ENCODE assay signal across 22 cellular contexts in genomic region chr10:20492447-20492846, GRCh38.
A peak's percentile ranks its signal among the peaks of the same experiment; 100 is the strongest.
DNase-seq lines count a peak whose midpoint lies in the region; ATAC-seq and TF ChIP-seq lines count a peak whose summit lies in the region.
"Had no signal": no experiment of that assay in that cellular context is flagged by ENCODE, and none has a peak within 500 bp of the region (broad histone marks: within the 10 kb centered on the region; RNA-seq: fewer than 3 reads in every experiment).

No MANE protein-coding gene starts in this region.

- no peak overlapping the region for H3K4me3 ChIP-seq in H7 (ENCODE audit: insufficient read depth, low read depth, low read length)
- no peak overlapping the region for H3K4me3 ChIP-seq in endodermal cell (ENCODE audit: low read length)
- H3K4me3 ChIP-seq in neuronal stem cell (ENCODE audit: low read length in 2 of 2) = no peak overlapping the region
- H3K4me3 ChIP-seq: BLaER1, K562, pancreas, SJSA1, skin epidermis had no signal

- no peak overlapping the region for H3K27ac Mint-ChIP-seq in endodermal cell
- no peak overlapping the region for H3K27ac Mint-ChIP-seq in activated CD4-positive, alpha-beta memory T cell treated with anti-CD3 and anti-CD28 coated beads, Interleukin-2, amount 10 ng/mL, durations not matched to agents 7 days and 5 days
- H3K27ac Mint-ChIP-seq: activated T-helper 2 cell treated with anti-CD3 and anti-CD28 coated beads, Interferon-gamma antibody, Interleukin-2, Interleukin-4, amounts not matched to agents 10 μg/mL and 5 μg/mL and 100 μg/mL, durations not matched to agents 14 hours and 24 hours and 36 hours had no signal

- peak; percentile 79 for TF ChIP-seq CTCF in endodermal cell (conservative IDR thresholded peaks at IDR 0.05)

- no peak overlapping the region for H3K18ac ChIP-seq in neuronal stem cell (ENCODE audit: low read length)

- no peaks in the 10 kb centered on the region for H3K36me3 ChIP-seq in H7 (replicated peaks; ENCODE audit: control insufficient read depth, insufficient read depth, low read length)
- H3K36me3 ChIP-seq in endodermal cell (ENCODE audit: control insufficient read depth, insufficient read depth, low read length) = no peaks in the 10 kb centered on the region
- H3K36me3 ChIP-seq in neuronal stem cell (replicated peaks in 1 of 2; ENCODE audit: control insufficient read depth in 2 of 2, insufficient read depth in 2 of 2, low read length in 2 of 2) = no peaks in the 10 kb centered on the region
- H3K36me3 ChIP-seq: BLaER1, pancreas, SJSA1, WERI-Rb-1 had no signal

- peaks cover 11% of the 10 kb centered on the region for H3K36me3 Mint-ChIP-seq in endodermal cell (ENCODE audit: low read depth)
- no peaks in the 10 kb centered on the region for H3K36me3 Mint-ChIP-seq in activated CD4-positive, alpha-beta memory T cell treated with anti-CD3 and anti-CD28 coated beads, Interleukin-2, amount 10 ng/mL, durations not matched to agents 7 days and 5 days (ENCODE audit: low read depth)

- 69 to 73% methylated on average over 2 of the region's 2 CpGs for WGBS in endodermal cell (ENCODE audit: insufficient coverage in 1 of 2, insufficient read length in 1 of 2), 2 experiments
- WGBS in neuronal stem cell (ENCODE audit: extremely low coverage in 2 of 2, insufficient read length in 2 of 2, insufficient replicate concordance in 1 of 2), 2 donors = no CpG with 5 or more reads among the region's 2 CpGs

- peaks cover 26% of the 10 kb centered on the region for H3K9me3 Mint-ChIP-seq in endodermal cell
- peaks cover 9% of the 10 kb centered on the region for H3K9me3 Mint-ChIP-seq in activated CD4-positive, alpha-beta memory T cell treated with anti-CD3 and anti-CD28 coated beads, Interleukin-2, amount 10 ng/mL, durations not matched to agents 7 days and 5 days

- no peak overlapping the region for H3K14ac ChIP-seq in neuronal stem cell (ENCODE audit: low read length)

- H3K4me2 ChIP-seq in neuronal stem cell (ENCODE audit: insufficient read depth, low read length, poor library complexity, severe bottlenecking) = no peak overlapping the region
- H3K4me2 ChIP-seq: BLaER1 had no signal

- no peak overlapping the region for H2BK12ac ChIP-seq in neuronal stem cell (ENCODE audit: low read length)

- H3K27me3 Mint-ChIP-seq in endodermal cell (ENCODE audit: insufficient read depth) = peaks cover 2% of the 10 kb centered on the region
- H3K27me3 Mint-ChIP-seq in activated CD4-positive, alpha-beta memory T cell treated with anti-CD3 and anti-CD28 coated beads, Interleukin-2, amount 10 ng/mL, durations not matched to agents 7 days and 5 days = no peaks in the 10 kb centered on the region
- H3K27me3 Mint-ChIP-seq: central memory CD8-positive, alpha-beta T cell had no signal

- no peaks in the 10 kb centered on the region for H3K79me1 ChIP-seq in neuronal stem cell (ENCODE audit: low read depth, low read length)

- H3K4me3 Mint-ChIP-seq in endodermal cell = no peak overlapping the region
- no peak overlapping the region for H3K4me3 Mint-ChIP-seq in activated CD4-positive, alpha-beta memory T cell treated with anti-CD3 and anti-CD28 coated beads, Interleukin-2, amount 10 ng/mL, durations not matched to agents 7 days and 5 days
- H3K4me3 Mint-ChIP-seq: central memory CD8-positive, alpha-beta T cell had no signal

- H3K27me3 ChIP-seq in H7 (ENCODE audit: control insufficient read depth, insufficient read depth, low read length) (no peaks in the 10 kb centered on the region), endodermal cell (ENCODE audit: control insufficient read depth, insufficient read depth, low read length, poor library complexity, severe bottlenecking) (peaks cover 19% of the 10 kb centered on the region), neuronal stem cell (ENCODE audit: control insufficient read depth in 3 of 3, insufficient read depth in 3 of 3, low read depth in 1 of 3, low read length in 3 of 3) (no peaks in the 10 kb centered on the region)
- H3K27me3 ChIP-seq: BLaER1, foreskin keratinocyte, pancreas, SJSA1 had no signal

- no peak overlapping the region for H2BK15ac ChIP-seq in neuronal stem cell (ENCODE audit: low read length)

- H2BK5ac ChIP-seq in neuronal stem cell (ENCODE audit: low read length) = no peak overlapping the region

- H2AK5ac ChIP-seq in neuronal stem cell (ENCODE audit: low read depth, low read length) = no peak overlapping the region

- no peak overlapping the region for H3K9ac ChIP-seq in endodermal cell (ENCODE audit: extremely low read depth, low read length, poor library complexity, severe bottlenecking)
- no peak overlapping the region for H3K9ac ChIP-seq in neuronal stem cell (ENCODE audit: low read depth, low read length, poor library complexity)
- H3K9ac ChIP-seq: BLaER1 had no signal

- POLR2A ChIA-PET in activated CD4-positive, alpha-beta memory T cell treated with anti-CD3 and anti-CD28 coated beads, Interleukin-2, amount 10 ng/mL, durations not matched to agents 7 days and 5 days (lab: Charles Lee) = no interaction called here

- peak overlapping the region; percentile 7 for H2AFZ ChIP-seq in neuronal stem cell (ENCODE audit: low read length)

- no peak overlapping the region for H4K91ac ChIP-seq in neuronal stem cell (ENCODE audit: low read depth, low read length, poor library complexity)

- no peak overlapping the region for H2BK120ac ChIP-seq in neuronal stem cell (ENCODE audit: low read depth, low read length)

- peak; percentile 13 for DNase-seq in H7
- peak; percentile 4 for DNase-seq in NCI-H82 treated with DMSO at 0.1 percent for 48 hours (lab: John Stamatoyannopoulos, UW; ENCODE audit: unreplicated experiment)
- no peak for DNase-seq in endodermal cell
- no peak for DNase-seq in neuronal stem cell (ENCODE audit: low spot score)
- DNase-seq in activated CD4-positive, alpha-beta memory T cell treated with anti-CD3 and anti-CD28 coated beads, Interleukin-2, amount 10 ng/mL, durations not matched to agents 7 days and 5 days = no peak
- no peak for DNase-seq in cortex of kidney (lab: John Stamatoyannopoulos, UW)
- no peak for DNase-seq in C1 segment of cervical spinal cord (lab: John Stamatoyannopoulos, UW)
- DNase-seq: activated CD8-positive, alpha-beta memory T cell treated with anti-CD3 and anti-CD28 coated beads for 24 hours; amniotic stem cell; DMS79 treated with DMSO at 0.1 percent for 48 hours; foreskin keratinocyte; left ventricle myocardium superior; NCI-H1105; pancreas; WERI-Rb-1 had no signal

- H3K9me3 ChIP-seq in endodermal cell (ENCODE audit: control insufficient read depth, low read length) = peaks cover 13% of the 10 kb centered on the region
- peaks cover 0 to 3% of the 10 kb centered on the region in 2 donors for H3K9me3 ChIP-seq in neuronal stem cell (replicated peaks in 1 of 2; ENCODE audit: control insufficient read depth in 2 of 2, insufficient read depth in 1 of 2, low read depth in 1 of 2, low read length in 2 of 2)
- H3K9me3 ChIP-seq: BLaER1, pancreas, SJSA1 had no signal

- peaks cover 10% of the 10 kb centered on the region for H3K4me1 Mint-ChIP-seq in endodermal cell
- no peaks in the 10 kb centered on the region for H3K4me1 Mint-ChIP-seq in activated CD4-positive, alpha-beta memory T cell treated with anti-CD3 and anti-CD28 coated beads, Interleukin-2, amount 10 ng/mL, durations not matched to agents 7 days and 5 days
- H3K4me1 Mint-ChIP-seq: central memory CD8-positive, alpha-beta T cell had no signal

- CTCF ChIA-PET in activated CD4-positive, alpha-beta memory T cell treated with anti-CD3 and anti-CD28 coated beads, Interleukin-2, amount 10 ng/mL, durations not matched to agents 7 days and 5 days (lab: Charles Lee) = no interaction called here

- H3K4ac ChIP-seq in neuronal stem cell (ENCODE audit: low read length) = no peak overlapping the region

- no peak overlapping the region for H3K23ac ChIP-seq in neuronal stem cell (ENCODE audit: low read depth, low read length, poor library complexity)

- H3K4me1 ChIP-seq in endodermal cell (ENCODE audit: control insufficient read depth, insufficient read depth, low read length) = no peaks in the 10 kb centered on the region
- H3K4me1 ChIP-seq in neuronal stem cell (ENCODE audit: control insufficient read depth in 2 of 2, insufficient read depth in 1 of 2, low read depth in 1 of 2, low read length in 2 of 2) = no peaks in the 10 kb centered on the region
- H3K4me1 ChIP-seq: BLaER1, foreskin keratinocyte, pancreas, SJSA1 had no signal

- H3K27ac ChIP-seq in endodermal cell (ENCODE audit: low read depth, low read length) = no peak overlapping the region
- no peak overlapping the region for H3K27ac ChIP-seq in neuronal stem cell (replicated peaks; ENCODE audit: low read length)
- H3K27ac ChIP-seq: BLaER1, foreskin keratinocyte, pancreas, SJSA1, skin epidermis, WERI-Rb-1 had no signal

- no peak overlapping the region for H4K8ac ChIP-seq in neuronal stem cell (ENCODE audit: low read depth, low read length)

- no peak for ATAC-seq in HG02642 (IDR thresholded peaks at IDR 0.05; ENCODE audit: poor library complexity, unreplicated experiment)
- ATAC-seq: foreskin keratinocyte, K562, left ventricle myocardium superior, pancreas had no signal

Comparison
In these comparisons a context has a peak if more than half of its experiments do, and no peak if none do; other contexts are left out.
1. DNase-seq: peak in H7 (single experiment) and NCI-H82 treated with DMSO at 0.1 percent for 48 hours (single experiment); none in endodermal cell (single experiment), neuronal stem cell (single experiment), activated CD4-positive, alpha-beta memory T cell treated with anti-CD3 and anti-CD28 coated beads, Interleukin-2, amount 10 ng/mL, durations not matched to agents 7 days and 5 days (single experiment), cortex of kidney (single experiment) and C1 segment of cervical spinal cord (0 of 14).